31 cellular contexts compared by ENCODE assay signal in the genomic region with DNA sequence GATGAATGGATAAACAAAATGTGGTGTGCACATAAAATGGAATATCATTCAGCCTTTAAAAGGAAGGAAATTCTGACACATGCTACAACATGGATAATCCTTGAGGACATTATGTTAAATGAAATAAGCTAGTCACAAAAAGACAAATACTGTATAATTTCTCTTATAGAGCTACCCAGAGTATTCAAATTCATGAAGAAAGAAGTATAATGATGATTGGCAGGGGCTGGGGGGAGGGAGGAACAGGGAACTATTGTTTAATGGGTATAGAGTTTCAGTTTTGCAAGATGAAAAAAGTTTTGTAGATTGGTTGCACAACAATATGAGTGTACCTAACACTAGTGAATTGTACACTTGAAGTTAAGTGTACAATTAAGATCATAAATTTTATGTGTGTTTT.
"Had no signal": no experiment of that assay in that cellular context is flagged by ENCODE, and none has a peak within 500 bp of the region (broad histone marks: within the 10 kb centered on the region; RNA-seq: fewer than 3 reads in every experiment).

No MANE protein-coding gene starts in this region.

- H3K36me3 ChIP-seq: ascending aorta, brain microvascular endothelial cell, esophagus squamous epithelium, gastroesophageal sphincter, heart right ventricle, WERI-Rb-1 had no signal

- H3K4me1 Mint-ChIP-seq: activated B cell treated with CpG ODN at 0.5 μM for 24 hours; activated CD8-positive, alpha-beta memory T cell treated with anti-CD3 and anti-CD28 coated beads, Interleukin-2, amount 10 ng/mL, durations not matched to agents 7 days and 5 days; activated naive CD4-positive, alpha-beta T cell treated with anti-CD3 and anti-CD28 coated beads, Interleukin-2, amount 10 ng/mL, durations not matched to agents 7 days and 5 days; activated naive CD8-positive, alpha-beta T cell treated with anti-CD3 and anti-CD28 coated beads, Interleukin-2, amount 10 ng/mL, durations not matched to agents 7 days and 5 days; central memory CD8-positive, alpha-beta T cell had no signal

- H3K4me3 ChIP-seq: ascending aorta, esophagus squamous epithelium, gastroesophageal sphincter, heart right ventricle, hepatocyte had no signal

- H3K9me3 Mint-ChIP-seq: activated B cell treated with CpG ODN at 0.5 μM for 24 hours; activated CD4-positive, alpha-beta memory T cell treated with anti-CD3 and anti-CD28 coated beads for 36 hours; activated naive CD4-positive, alpha-beta T cell treated with anti-CD3 and anti-CD28 coated beads, Interleukin-2, amount 10 ng/mL, durations not matched to agents 7 days and 5 days; activated naive CD4-positive, alpha-beta T cell treated with anti-CD3 and anti-CD28 coated beads, Interleukin-2, amount 50 U/mL, for 72 hours; activated naive CD8-positive, alpha-beta T cell treated with anti-CD3 and anti-CD28 coated beads, Interleukin-2, amount 10 ng/mL, durations not matched to agents 7 days and 5 days; activated T-helper 1 cell treated with anti-CD3 and anti-CD28 coated beads, Interleukin-12 subunit alpha, Interleukin-12 subunit beta, Interleukin-2, Interleukin-4 antibody, amounts not matched to agents 30 ng/mL and 10 ng/mL and 1 ng/mL, durations not matched to agents 14 hours and 24 hours and 36 hours; central memory CD8-positive, alpha-beta T cell; effector memory CD8-positive, alpha-beta T cell had no signal

- FAIRE-seq: bronchial epithelial cell, TTC549 had no signal

- H3K27ac Mint-ChIP-seq: activated B cell treated with CpG ODN at 0.5 μM for 24 hours; activated CD4-positive, alpha-beta memory T cell treated with anti-CD3 and anti-CD28 coated beads for 36 hours; activated CD8-positive, alpha-beta memory T cell treated with anti-CD3 and anti-CD28 coated beads, Interleukin-2, amount 10 ng/mL, durations not matched to agents 7 days and 5 days; activated CD8-positive, alpha-beta T cell treated with anti-CD3 and anti-CD28 coated beads, Interleukin-2, amount 10 ng/mL, durations not matched to agents 7 days and 5 days; activated naive CD4-positive, alpha-beta T cell treated with anti-CD3 and anti-CD28 coated beads, Interleukin-2, amount 10 ng/mL, durations not matched to agents 7 days and 5 days; activated naive CD4-positive, alpha-beta T cell treated with anti-CD3 and anti-CD28 coated beads, Interleukin-2, amount 50 U/mL, for 72 hours; activated naive CD8-positive, alpha-beta T cell treated with anti-CD3 and anti-CD28 coated beads, Interleukin-2, amount 10 ng/mL, durations not matched to agents 7 days and 5 days; activated T-helper 1 cell treated with anti-CD3 and anti-CD28 coated beads, Interleukin-12 subunit alpha, Interleukin-12 subunit beta, Interleukin-2, Interleukin-4 antibody, amounts not matched to agents 30 ng/mL and 10 ng/mL and 1 ng/mL, durations not matched to agents 14 hours and 24 hours and 36 hours; effector memory CD8-positive, alpha-beta T cell had no signal

- H3K79me2 ChIP-seq: hepatocyte had no signal

- ATAC-seq: activated CD4-positive, CD25-positive, alpha-beta regulatory T cell treated with anti-CD3 and anti-CD28 coated beads, Interleukin-2, amount 50 U/mL, for 24 hours; activated CD8-positive, alpha-beta memory T cell treated with anti-CD3 and anti-CD28 coated beads, Interleukin-2, amount 10 ng/mL, durations not matched to agents 7 days and 5 days; activated CD8-positive, alpha-beta T cell treated with anti-CD3 and anti-CD28 coated beads, Interleukin-2, amount 10 ng/mL, durations not matched to agents 7 days and 5 days; activated naive CD4-positive, alpha-beta T cell treated with anti-CD3 and anti-CD28 coated beads, Interleukin-2, amount 50 U/mL, for 72 hours; effector memory CD8-positive, alpha-beta T cell; gastroesophageal sphincter; heart right ventricle had no signal

- H3K9me3 ChIP-seq: ascending aorta, esophagus squamous epithelium, gastroesophageal sphincter, heart right ventricle had no signal

- H3K4me1 ChIP-seq: ascending aorta, esophagus squamous epithelium, gastroesophageal sphincter, heart right ventricle had no signal

- H3K36me3 Mint-ChIP-seq: activated CD4-positive, alpha-beta memory T cell treated with anti-CD3 and anti-CD28 coated beads for 36 hours; activated CD8-positive, alpha-beta memory T cell treated with anti-CD3 and anti-CD28 coated beads, Interleukin-2, amount 10 ng/mL, durations not matched to agents 7 days and 5 days; activated naive CD4-positive, alpha-beta T cell treated with anti-CD3 and anti-CD28 coated beads, Interleukin-2, amount 10 ng/mL, durations not matched to agents 7 days and 5 days; activated naive CD4-positive, alpha-beta T cell treated with anti-CD3 and anti-CD28 coated beads, Interleukin-2, amount 50 U/mL, for 72 hours; activated naive CD8-positive, alpha-beta T cell treated with anti-CD3 and anti-CD28 coated beads, Interleukin-2, amount 10 ng/mL, durations not matched to agents 7 days and 5 days had no signal

- H3K4me3 Mint-ChIP-seq: activated B cell treated with CpG ODN at 0.5 μM for 24 hours; activated CD4-positive, alpha-beta memory T cell treated with anti-CD3 and anti-CD28 coated beads for 36 hours; activated CD8-positive, alpha-beta memory T cell treated with anti-CD3 and anti-CD28 coated beads, Interleukin-2, amount 10 ng/mL, durations not matched to agents 7 days and 5 days; activated CD8-positive, alpha-beta T cell treated with anti-CD3 and anti-CD28 coated beads, Interleukin-2, amount 10 ng/mL, durations not matched to agents 7 days and 5 days; activated naive CD4-positive, alpha-beta T cell treated with anti-CD3 and anti-CD28 coated beads, Interleukin-2, amount 10 ng/mL, durations not matched to agents 7 days and 5 days; activated naive CD8-positive, alpha-beta T cell treated with anti-CD3 and anti-CD28 coated beads, Interleukin-2, amount 10 ng/mL, durations not matched to agents 7 days and 5 days; activated T-helper 1 cell treated with anti-CD3 and anti-CD28 coated beads, Interleukin-12 subunit alpha, Interleukin-12 subunit beta, Interleukin-2, Interleukin-4 antibody, amounts not matched to agents 30 ng/mL and 10 ng/mL and 1 ng/mL, durations not matched to agents 14 hours and 24 hours and 36 hours; central memory CD8-positive, alpha-beta T cell; effector memory CD8-positive, alpha-beta T cell had no signal

- H3K27me3 Mint-ChIP-seq: activated B cell treated with CpG ODN at 0.5 μM for 24 hours; activated CD4-positive, alpha-beta memory T cell treated with anti-CD3 and anti-CD28 coated beads for 36 hours; activated CD8-positive, alpha-beta memory T cell treated with anti-CD3 and anti-CD28 coated beads, Interleukin-2, amount 10 ng/mL, durations not matched to agents 7 days and 5 days; activated naive CD4-positive, alpha-beta T cell treated with anti-CD3 and anti-CD28 coated beads, Interleukin-2, amount 10 ng/mL, durations not matched to agents 7 days and 5 days; activated naive CD8-positive, alpha-beta T cell treated with anti-CD3 and anti-CD28 coated beads, Interleukin-2, amount 10 ng/mL, durations not matched to agents 7 days and 5 days; central memory CD8-positive, alpha-beta T cell; effector memory CD8-positive, alpha-beta T cell had no signal

- H3K27me3 ChIP-seq: ascending aorta, brain microvascular endothelial cell, esophagus squamous epithelium, gastroesophageal sphincter, hepatocyte had no signal

- H3K27ac ChIP-seq: ascending aorta, brain microvascular endothelial cell, esophagus squamous epithelium, gastroesophageal sphincter, heart right ventricle, hepatocyte, WERI-Rb-1 had no signal

- H3K4me2 ChIP-seq: hepatocyte had no signal

- DNase-seq: activated B cell treated with CpG ODN at 0.5 μM for 24 hours; activated CD4-positive, alpha-beta memory T cell treated with anti-CD3 and anti-CD28 coated beads for 36 hours; activated CD4-positive, alpha-beta T cell treated with anti-CD3 and anti-CD28 coated beads for 48 hours; activated CD8-positive, alpha-beta memory T cell treated with anti-CD3 and anti-CD28 coated beads, Interleukin-2, amount 10 ng/mL, durations not matched to agents 7 days and 5 days; activated CD8-positive, alpha-beta memory T cell treated with anti-CD3 and anti-CD28 coated beads, Interleukin-2, amount 50 U/mL, for 4 hours; activated CD8-positive, alpha-beta T cell treated with anti-CD3 and anti-CD28 coated beads, Interleukin-2, amount 10 ng/mL, durations not matched to agents 7 days and 5 days; activated gamma-delta T cell; activated naive CD4-positive, alpha-beta T cell; activated naive CD4-positive, alpha-beta T cell treated with anti-CD3 and anti-CD28 coated beads, Interleukin-2, amount 10 ng/mL, durations not matched to agents 7 days and 5 days; activated naive CD8-positive, alpha-beta T cell treated with anti-CD3 and anti-CD28 coated beads, Interleukin-2, amount 10 ng/mL, durations not matched to agents 7 days and 5 days; activated T-cell treated with anti-CD3 and anti-CD28 coated beads, Interleukin-2, amount 50 U/mL, for 1 hour; activated T-cell treated with anti-CD3 and anti-CD28 coated beads, Interleukin-2, amount 50 U/mL, for 48 hours; brain microvascular endothelial cell; cortex of kidney; dermis blood vessel endothelial cell; effector CD4-positive, alpha-beta T cell; effector memory CD8-positive, alpha-beta T cell; esophagus squamous epithelium; foreskin melanocyte; heart right ventricle; T-helper 2 cell; WERI-Rb-1 had no signal

- H2AFZ ChIP-seq: hepatocyte had no signal
